In the genomic region with DNA sequence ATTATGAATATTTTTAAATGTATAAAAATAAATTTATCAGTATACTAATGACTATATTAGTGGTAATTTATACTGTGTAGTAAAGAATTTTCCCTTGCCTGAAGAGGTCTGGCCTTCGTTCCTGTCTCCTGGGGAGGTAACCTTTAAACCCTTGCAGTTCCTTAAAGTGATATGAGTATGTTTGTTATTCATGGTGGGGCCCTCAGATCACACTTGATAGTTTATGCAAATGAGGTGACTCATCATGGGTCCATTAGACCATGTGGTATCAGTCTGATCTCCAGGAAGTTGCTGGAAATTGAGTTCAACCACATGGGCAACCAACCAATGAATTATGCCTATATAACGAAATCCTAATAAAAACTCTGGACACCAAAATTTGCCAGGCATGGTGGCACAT, we compare ENCODE assay signal across 31 cellular contexts.
A peak's percentile ranks its signal among the peaks of the same experiment; 100 is the strongest.
DNase-seq lines count a peak whose midpoint lies in the region; ATAC-seq lines count a peak whose summit lies in the region.
"Had no signal": no experiment of that assay in that cellular context is flagged by ENCODE, and none has a peak within 500 bp of the region (broad histone marks: within the 10 kb centered on the region; RNA-seq: fewer than 3 reads in every experiment).

No MANE protein-coding gene starts in this region.

- intact Hi-C loops in sciatic nerve (cut with DNase I), result no loop called here

- no peak overlapping the region for H2BK15ac ChIP-seq in neuronal stem cell (ENCODE audit: low read length)

- H3K4me3 ChIP-seq in neuronal stem cell (ENCODE audit: low read length in 2 of 2), result no peak overlapping the region
- H3K4me3 ChIP-seq: A549, body of pancreas, HAP-1, skin epidermis, upper lobe of right lung had no signal

- H3K27ac ChIP-seq in neuronal stem cell (replicated peaks; ENCODE audit: low read length), result no peak overlapping the region
- H3K27ac ChIP-seq: A549, body of pancreas, KMS-11, skin epidermis, upper lobe of right lung had no signal

- H2BK5ac ChIP-seq in neuronal stem cell (ENCODE audit: low read length), result no peak overlapping the region

- no peak overlapping the region for H2BK120ac ChIP-seq in neuronal stem cell (ENCODE audit: low read depth, low read length)

- H3K23ac ChIP-seq in neuronal stem cell (ENCODE audit: low read depth, low read length, poor library complexity), result no peak overlapping the region

- no peak overlapping the region for H2AFZ ChIP-seq in neuronal stem cell (ENCODE audit: low read length)

- no peak overlapping the region for H4K8ac ChIP-seq in neuronal stem cell (ENCODE audit: low read depth, low read length)

- H2AK5ac ChIP-seq in neuronal stem cell (ENCODE audit: low read depth, low read length), result no peak overlapping the region

- H3K9me3 ChIP-seq in neuronal stem cell (replicated peaks in 1 of 2; ENCODE audit: control insufficient read depth in 2 of 2, insufficient read depth in 1 of 2, low read depth in 1 of 2, low read length in 2 of 2), result no peaks in the 10 kb centered on the region
- H3K9me3 ChIP-seq: A549, body of pancreas, HAP-1, upper lobe of right lung had no signal

- H3K79me1 ChIP-seq in neuronal stem cell (ENCODE audit: low read depth, low read length), result no peaks in the 10 kb centered on the region

- ATAC-seq in GM18870 (IDR thresholded peaks at IDR 0.05; ENCODE audit: unreplicated experiment) (peak; percentile 77), HG02973 (IDR thresholded peaks at IDR 0.05; ENCODE audit: unreplicated experiment) (peak; percentile 91), HG03457 (IDR thresholded peaks at IDR 0.05; ENCODE audit: unreplicated experiment) (no peak), sciatic nerve (no peak)
- no peak for ATAC-seq in stimulated activated naive CD8-positive, alpha-beta T cell treated with anti-CD3 and anti-CD28 coated beads, Interleukin-15, Interleukin-2, amounts not matched to agents 100 U/mL and 50 U/mL, for 24 hours
- ATAC-seq: A549; activated CD8-positive, alpha-beta T cell treated with anti-CD3 and anti-CD28 coated beads, Interleukin-2, amount 10 ng/mL, durations not matched to agents 7 days and 5 days; activated naive CD8-positive, alpha-beta T cell treated with anti-CD3 and anti-CD28 coated beads, Interleukin-2, amount 50 U/mL, for 24 hours; body of pancreas; Panc1; T-cell; upper lobe of right lung had no signal

- no CpG with 5 or more reads among the region's 2 CpGs for WGBS in neuronal stem cell (ENCODE audit: extremely low coverage in 2 of 2, insufficient read length in 2 of 2, insufficient replicate concordance in 1 of 2), 2 donors

- no peak overlapping the region for H3K14ac ChIP-seq in neuronal stem cell (ENCODE audit: low read length)

- H3K4me2 ChIP-seq in neuronal stem cell (ENCODE audit: insufficient read depth, low read length, poor library complexity, severe bottlenecking), result no peak overlapping the region
- H3K4me2 ChIP-seq: A549, KMS-11 had no signal

- no peak overlapping the region for H3K18ac ChIP-seq in neuronal stem cell (ENCODE audit: low read length)

- no peaks in the 10 kb centered on the region for H3K4me1 ChIP-seq in neuronal stem cell (ENCODE audit: control insufficient read depth in 2 of 2, insufficient read depth in 1 of 2, low read depth in 1 of 2, low read length in 2 of 2)
- H3K4me1 ChIP-seq: A549, body of pancreas, HAP-1, upper lobe of right lung had no signal

- no peak overlapping the region for H3K9ac ChIP-seq in neuronal stem cell (ENCODE audit: low read depth, low read length, poor library complexity)
- H3K9ac ChIP-seq: KMS-11 had no signal

- DNase-seq in COLO829 (ENCODE audit: low spot score) (peak; percentile 10), RKO (ENCODE audit: low spot score) (peak; percentile 7), neuronal stem cell (ENCODE audit: low spot score) (no peak), sciatic nerve (ENCODE audit: low spot score) (no peak)
- no peak for DNase-seq in stimulated activated naive CD8-positive, alpha-beta T cell treated with anti-CD3 and anti-CD28 coated beads, Interleukin-15, Interleukin-2, amounts not matched to agents 100 U/mL and 50 U/mL, for 24 hours
- DNase-seq: activated CD4-positive, CD25-positive, alpha-beta regulatory T cell treated with anti-CD3 and anti-CD28 coated beads, Interleukin-2, amount 50 U/mL, for 72 hours; activated CD8-positive, alpha-beta T cell treated with anti-CD3 and anti-CD28 coated beads, Interleukin-2, amount 10 ng/mL, durations not matched to agents 7 days and 5 days; activated gamma-delta T cell; activated naive CD8-positive, alpha-beta T cell treated with anti-CD3 and anti-CD28 coated beads, Interleukin-2, amount 50 U/mL, for 24 hours; activated T-cell treated with anti-CD3 and anti-CD28 coated beads for 4 hours; body of pancreas; CD8-positive, alpha-beta memory T cell; DND-41; effector memory CD4-positive, alpha-beta T cell; erythroblast; head of caudate nucleus; kidney glomerular epithelial cell; NCI-H1694; NCI-H524 treated with DMSO at 0.1 percent for 48 hours; stimulated activated CD4-positive, alpha-beta T cell treated with anti-CD3 and anti-CD28 coated beads, Interleukin-1b, Interleukin-23, amount 100 ng/mL, for 48 hours; substantia nigra; T-cell; upper lobe of right lung had no signal

- H3K36me3 ChIP-seq in neuronal stem cell (replicated peaks in 1 of 2; ENCODE audit: control insufficient read depth in 2 of 2, insufficient read depth in 2 of 2, low read length in 2 of 2), result no peaks in the 10 kb centered on the region
- H3K36me3 ChIP-seq: HAP-1, upper lobe of right lung had no signal

- H3K4ac ChIP-seq in neuronal stem cell (ENCODE audit: low read length), result no peak overlapping the region

- H2BK12ac ChIP-seq in neuronal stem cell (ENCODE audit: low read length), result no peak overlapping the region

- H4K91ac ChIP-seq in neuronal stem cell (ENCODE audit: low read depth, low read length, poor library complexity), result no peak overlapping the region

- peaks cover 0 to 2% (median 0%) of the 10 kb centered on the region in 3 experiments for H3K27me3 ChIP-seq in neuronal stem cell (ENCODE audit: control insufficient read depth in 3 of 3, insufficient read depth in 3 of 3, low read depth in 1 of 3, low read length in 3 of 3)
- H3K27me3 ChIP-seq: body of pancreas, upper lobe of right lung had no signal

Comparison
In these comparisons a context has a peak if more than half of its experiments do, and no peak if none do; other contexts are left out.
1. DNase-seq: peak in COLO829 (single experiment) and RKO (single experiment); none in neuronal stem cell (single experiment), sciatic nerve (single experiment) and stimulated activated naive CD8-positive, alpha-beta T cell treated with anti-CD3 and anti-CD28 coated beads, Interleukin-15, Interleukin-2, amounts not matched to agents 100 U/mL and 50 U/mL, for 24 hours (single experiment).
2. ATAC-seq: peak in GM18870 (single experiment) and HG02973 (single experiment); none in HG03457 (single experiment), sciatic nerve (single experiment) and stimulated activated naive CD8-positive, alpha-beta T cell treated with anti-CD3 and anti-CD28 coated beads, Interleukin-15, Interleukin-2, amounts not matched to agents 100 U/mL and 50 U/mL, for 24 hours (single experiment).